Comparison of ENCODE assay signal across 10 cellular contexts in the genomic region with DNA sequence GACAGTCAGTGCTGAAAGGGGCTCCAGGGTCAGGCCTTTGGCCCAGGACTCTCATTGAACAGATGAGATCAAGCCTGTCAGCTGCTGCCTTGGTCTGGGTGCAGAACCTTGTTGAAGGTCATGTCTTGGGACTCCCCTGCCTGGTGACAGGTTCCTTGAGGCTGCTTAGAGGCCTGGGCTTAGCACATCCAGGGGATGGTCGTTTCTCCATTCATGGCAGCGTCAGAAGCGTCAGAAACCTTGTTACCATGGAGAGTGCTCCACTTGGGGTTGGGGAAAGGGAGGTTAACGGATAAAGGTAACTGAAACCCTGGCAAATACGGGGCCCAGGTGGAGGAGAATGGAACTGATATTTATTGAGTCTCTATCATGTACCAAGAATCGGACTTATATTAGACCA. TPM values are rescaled to one million over a fixed set of nuclear protein-coding genes. Genes with fewer than 3 reads are reported as not detected.
DNase-seq lines count a peak whose midpoint lies in the region; ATAC-seq and TF ChIP-seq lines count a peak whose summit lies in the region.
"Had no signal": no experiment of that assay in that cellular context is flagged by ENCODE, and none has a peak within 500 bp of the region (broad histone marks: within the 10 kb centered on the region; RNA-seq: fewer than 3 reads in every experiment).

No MANE protein-coding gene starts in this region.

- H3K9me2 ChIP-seq in Karpas-422 (replicated peaks; ENCODE audit: insufficient read depth, low read length): no peaks in the 10 kb centered on the region

- peaks cover 71% of the 10 kb centered on the region for H3K4me1 Mint-ChIP-seq in central memory CD8-positive, alpha-beta T cell
- H3K4me1 Mint-ChIP-seq in naive B cell: peaks cover 55 to 64% (median 56%) of the 10 kb centered on the region in 3 donors

- TF ChIP-seq CTCF in AG09309 (IDR thresholded peaks at IDR 0.05; ENCODE audit: control insufficient read depth, insufficient read depth, low read depth, low read length, missing control alignments): no peak

- no peaks in the 10 kb centered on the region for H3K9me3 Mint-ChIP-seq in central memory CD8-positive, alpha-beta T cell
- H3K9me3 Mint-ChIP-seq in naive B cell: no peaks in the 10 kb centered on the region

- H3K4me3 Mint-ChIP-seq in central memory CD8-positive, alpha-beta T cell: peak overlapping the region; percentile 95
- peak overlapping the region; percentile 90 to 97 (median 94) for H3K4me3 Mint-ChIP-seq in naive B cell

- peak overlapping the region; percentile 100 for H3K9ac ChIP-seq in Karpas-422 (ENCODE audit: low read length)

- H3K4me3 ChIP-seq in AG09309 (ENCODE audit: control insufficient read depth, low read depth, low read length) (peak overlapping the region; percentile 99), Karpas-422 (ENCODE audit: low read length) (peak overlapping the region; percentile 96)

- H2AFZ ChIP-seq in Karpas-422 (ENCODE audit: low read length): no peak overlapping the region

- no peaks in the 10 kb centered on the region for H3K9me3 ChIP-seq in Karpas-422 (ENCODE audit: low read length)

- peaks cover 50% of the 10 kb centered on the region for H4K20me1 ChIP-seq in Karpas-422 (ENCODE audit: insufficient read depth, low read depth, low read length)

- H3K36me3 Mint-ChIP-seq in central memory CD8-positive, alpha-beta T cell (ENCODE audit: insufficient read depth): peaks cover 57% of the 10 kb centered on the region
- peaks cover 5 to 18% of the 10 kb centered on the region in 2 donors for H3K36me3 Mint-ChIP-seq in naive B cell

- ATAC-seq in central memory CD8-positive, alpha-beta T cell (replicated peaks; ENCODE audit: extremely low read depth, poor library complexity, severe bottlenecking): no peak
- ATAC-seq in naive B cell (ENCODE audit: low read depth in 2 of 2): no peak

- H3K36me3 ChIP-seq in Karpas-422 (ENCODE audit: insufficient read depth, low read length): peaks cover 29% of the 10 kb centered on the region

- DNase-seq in AG09309 (ENCODE audit: low read depth): no peak
- peak; percentile 47 for DNase-seq in Karpas-422
- no peak for DNase-seq in central memory CD8-positive, alpha-beta T cell (ENCODE audit: low spot score in 2 of 2)
- DNase-seq in naive B cell: no peak
- no peak for DNase-seq in NCI-H187 treated with DMSO at 0.1 percent for 48 hours (lab: John Stamatoyannopoulos, UW)
- DNase-seq in HCEC 1CT: no peak
- DNase-seq in hypothalamus (lab: John Stamatoyannopoulos, UW): no peak
- DNase-seq in retina: no peak

- H3K27ac Mint-ChIP-seq in central memory CD8-positive, alpha-beta T cell (ENCODE audit: low read depth): peak overlapping the region; percentile 93
- H3K27ac Mint-ChIP-seq in naive B cell: peak overlapping the region; percentile 84 to 96 (median 93)

- H3K4me2 ChIP-seq in Karpas-422 (ENCODE audit: low read depth, low read length, poor library complexity, severe bottlenecking): peak overlapping the region; percentile 98

- H3K4me1 ChIP-seq in Karpas-422 (ENCODE audit: low read length): peaks cover 53% of the 10 kb centered on the region

- H3K27ac ChIP-seq in Karpas-422 (ENCODE audit: low read length): peak overlapping the region; percentile 94

- peaks cover 79% of the 10 kb centered on the region for H3K79me2 ChIP-seq in Karpas-422 (ENCODE audit: low read length)

- no peaks in the 10 kb centered on the region for H3K27me3 Mint-ChIP-seq in central memory CD8-positive, alpha-beta T cell
- no peaks in the 10 kb centered on the region for H3K27me3 Mint-ChIP-seq in naive B cell

- H3K27me3 ChIP-seq in Karpas-422 (ENCODE audit: low read length): no peaks in the 10 kb centered on the region

RNA-seq across cellular contexts. Expression of gene ARPC5L, which starts 8.8 kb away (rescaled TPM):
- total RNA-seq in Karpas-422 (2014; rRNA removed; shearing (Covaris generic); ENCODE audit: low replicate concordance): 56.8 and 124 TPM in 2 replicates
- 10 to 100 TPM; 44.1 to 71.6 (median 58.0) TPM for polyA plus RNA-seq in naive B cell (ENCODE audit: low read depth in 6 of 6)

RNA-seq across cellular contexts. Expression of gene RPL35, which starts 9.0 kb away (rescaled TPM):
- 3,451 and 4,363 TPM in 2 replicates for total RNA-seq in Karpas-422 (2014; rRNA removed; shearing (Covaris generic); ENCODE audit: low replicate concordance)
- polyA plus RNA-seq in naive B cell (ENCODE audit: low read depth in 6 of 6): 1,000 to 10,000 TPM; 1,156 to 2,054 (median 1,907) TPM

RNA-seq across cellular contexts. Expression of gene WDR38, which starts 17.5 kb away (rescaled TPM):
- total RNA-seq in Karpas-422 (2014; rRNA removed; shearing (Covaris generic); ENCODE audit: low replicate concordance): not detected in 2 replicates
- polyA plus RNA-seq in naive B cell (ENCODE audit: low read depth in 6 of 6): not detected
- total RNA-seq: glomerular endothelial cell, NCI-H460 had no signal
